Comparison of ENCODE assay signal across 8 cellular contexts in the genomic region with DNA sequence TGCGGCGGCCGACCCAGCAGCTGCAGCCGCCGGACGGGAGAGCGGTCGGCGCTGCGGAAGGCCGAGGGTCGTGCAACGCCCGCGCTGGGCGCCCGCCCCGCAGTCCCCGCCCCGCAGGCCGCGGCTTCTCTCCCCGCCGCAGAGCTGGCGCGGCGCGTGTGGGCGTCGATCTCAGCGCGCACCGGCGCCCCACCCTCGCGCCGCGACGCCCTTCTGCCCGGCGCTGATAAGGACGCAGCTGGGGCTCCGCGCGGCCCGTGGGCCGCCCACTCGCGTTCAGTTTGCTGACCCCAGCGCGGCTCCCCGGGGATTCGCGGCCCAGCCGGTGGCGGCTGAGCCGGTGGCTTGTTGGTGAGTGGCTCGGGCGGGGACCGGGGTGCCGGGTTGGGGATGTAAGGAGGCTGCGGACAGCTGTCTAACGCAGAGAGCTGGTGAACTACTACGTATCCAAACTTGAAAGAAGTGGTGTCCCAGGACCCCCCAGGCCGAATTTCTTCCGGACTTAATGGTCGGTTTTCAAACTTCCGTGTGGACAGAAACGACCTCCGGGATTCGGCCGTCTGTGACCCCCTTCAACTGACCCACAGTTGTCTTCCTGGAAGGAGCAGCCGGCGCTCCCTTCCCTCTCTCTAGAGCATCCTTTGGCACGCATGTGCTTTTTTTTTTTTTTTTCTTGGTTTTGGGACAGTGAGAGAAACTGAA. TPM values are rescaled to one million over a fixed set of nuclear protein-coding genes. Genes with fewer than 3 reads are reported as not detected.
DNase-seq lines count a peak whose midpoint lies in the region; ATAC-seq and TF ChIP-seq lines count a peak whose summit lies in the region.

No MANE protein-coding gene starts in this region.

- no peaks in the 10 kb centered on the region for H3K9me3 Mint-ChIP-seq in activated naive CD4-positive, alpha-beta T cell treated with anti-CD3 and anti-CD28 coated beads, Interleukin-2, amount 50 U/mL, for 72 hours

- no peaks in the 10 kb centered on the region for H3K79me2 ChIP-seq in Karpas-422 (ENCODE audit: low read length)

- TF ChIP-seq EP300 in ovary (IDR thresholded peaks at IDR 0.05), result no peak

- H3K36me3 ChIP-seq in Karpas-422 (ENCODE audit: insufficient read depth, low read length) (no peaks in the 10 kb centered on the region), heart left ventricle (no peaks in the 10 kb centered on the region), ovary (no peaks in the 10 kb centered on the region)

- ATAC-seq in Right ventricle myocardium inferior (peak; percentile 62), heart left ventricle (peak; percentile 26 to 61 (median 48)), HG03095 (IDR thresholded peaks at IDR 0.05; ENCODE audit: unreplicated experiment) (no peak), GM21737 (IDR thresholded peaks at IDR 0.05; ENCODE audit: unreplicated experiment) (no peak)
- peak; percentile 47 to 51 for ATAC-seq in activated naive CD4-positive, alpha-beta T cell treated with anti-CD3 and anti-CD28 coated beads, Interleukin-2, amount 50 U/mL, for 72 hours

- intact Hi-C loops in Right ventricle myocardium inferior (cut with DNase I) (no loop called here), cardiac septum (cut with DNase I) (no loop called here), heart left ventricle (cut with DNase I) (loop anchor here in 2 of 10 donors (10.0 kb wide), 1 partner anchor 147 kb away; no protein-coding TSS in a partner anchor), ovary (cut with DNase I) (no loop called here)

- H3K9me2 ChIP-seq in Karpas-422 (replicated peaks; ENCODE audit: insufficient read depth, low read length), result no peaks in the 10 kb centered on the region

- DNase-seq in Right ventricle myocardium inferior (ENCODE audit: missing footprints) (no peak), cardiac septum (ENCODE audit: low spot score) (no peak), Karpas-422 (no peak), heart left ventricle (peak; percentile 27 to 73 (median 48)), ovary (peak in 4 of 5 donors; percentile 20 to 57 (median 39))
- DNase-seq in activated naive CD4-positive, alpha-beta T cell treated with anti-CD3 and anti-CD28 coated beads, Interleukin-2, amount 50 U/mL, for 72 hours (ENCODE audit: low spot score in 2 of 2), result peak in 1 of 2 donors; percentile 26

- no peak overlapping the region for H3K9ac ChIP-seq in Karpas-422 (ENCODE audit: low read length)

- H2AFZ ChIP-seq in Karpas-422 (ENCODE audit: low read length), result no peak overlapping the region

- peaks cover 10 to 22% of the 10 kb centered on the region in 2 donors for H3K36me3 Mint-ChIP-seq in activated naive CD4-positive, alpha-beta T cell treated with anti-CD3 and anti-CD28 coated beads, Interleukin-2, amount 50 U/mL, for 72 hours

- 0 to 2% (median 1%) methylated on average over 32 to 75 of the region's 75 CpGs for WGBS in heart left ventricle, 4 donors
- 0 to 1% (median 1%) methylated on average over 34 to 75 of the region's 75 CpGs for WGBS in ovary, 3 donors

- peaks cover 5% of the 10 kb centered on the region; the same call in 1 of the 2 replicates for H4K20me1 ChIP-seq in Karpas-422 (ENCODE audit: insufficient read depth, low read depth, low read length)

- peak overlapping the region in 1 of 2 donors; percentile 34 for H3K27ac Mint-ChIP-seq in activated naive CD4-positive, alpha-beta T cell treated with anti-CD3 and anti-CD28 coated beads, Interleukin-2, amount 50 U/mL, for 72 hours

- peak overlapping the region; percentile 27 for H3K4me2 ChIP-seq in Karpas-422 (ENCODE audit: low read depth, low read length, poor library complexity, severe bottlenecking)

- TF ChIP-seq POLR2A in heart left ventricle (IDR thresholded peaks at IDR 0.05), result no peak
- no peak for TF ChIP-seq POLR2A in ovary (IDR thresholded peaks at IDR 0.05)

- TF ChIP-seq CTCF in heart left ventricle (IDR thresholded peaks at IDR 0.05) (no peak), ovary (IDR thresholded peaks at IDR 0.05) (no peak)

- no peaks in the 10 kb centered on the region for H3K9me3 ChIP-seq in Karpas-422 (ENCODE audit: low read length)
- H3K9me3 ChIP-seq in heart left ventricle, result no peaks in the 10 kb centered on the region
- H3K9me3 ChIP-seq in ovary, result no peaks in the 10 kb centered on the region

- H3K4me1 ChIP-seq in Karpas-422 (ENCODE audit: low read length) (no peaks in the 10 kb centered on the region; the same call in 1 of the 2 replicates), heart left ventricle (peaks cover 0 to 32% (median 12%) of the 10 kb centered on the region in 12 donors), ovary (ENCODE audit: insufficient read depth) (peaks cover 5% of the 10 kb centered on the region)

- H3K27ac ChIP-seq in Karpas-422 (ENCODE audit: low read length) (no peak overlapping the region), heart left ventricle (peak overlapping the region in 2 of 12 donors; percentile 18 to 50), ovary (no peak overlapping the region)

- no peak overlapping the region; the same call in 1 of the 2 replicates for H3K4me3 ChIP-seq in Karpas-422 (ENCODE audit: low read length)
- H3K4me3 ChIP-seq in heart left ventricle, result peak overlapping the region; percentile 50 to 71 (median 59)
- peak overlapping the region; percentile 59 for H3K4me3 ChIP-seq in ovary

- no peaks in the 10 kb centered on the region for H3K27me3 ChIP-seq in Karpas-422 (ENCODE audit: low read length)
- H3K27me3 ChIP-seq in heart left ventricle, result peaks cover 10 to 68% (median 40%) of the 10 kb centered on the region in 9 donors
- no peaks in the 10 kb centered on the region for H3K27me3 ChIP-seq in ovary

RNA-seq across cellular contexts. Expression of gene FHDC1, which starts 1.6 kb away (rescaled TPM):
- 0.27 TPM for total RNA-seq in Right ventricle myocardium inferior
- 0.22 TPM for total RNA-seq in cardiac septum
- total RNA-seq in Karpas-422 (2014; rRNA removed; shearing (Covaris generic); ENCODE audit: low replicate concordance), result 0.07 and 0.61 TPM in 2 replicates
- total RNA-seq in activated naive CD4-positive, alpha-beta T cell treated with anti-CD3 and anti-CD28 coated beads, Interleukin-2, amount 50 U/mL, for 72 hours, result under 1 TPM; 0.14 to 0.16 TPM
- total RNA-seq in heart left ventricle, result under 1 TPM; 0.04 to 0.97 (median 0.19) TPM
- polyA plus RNA-seq in heart left ventricle, result under 1 TPM; 0.27 to 0.30 TPM
- 1 to 10 TPM in 3 of 7 donors, under 1 TPM in 4; 0.30 to 2.0 (median 0.64) TPM for total RNA-seq in ovary
- polyA plus RNA-seq in ovary, result 1 to 10 TPM in 1 of 2 donors, under 1 TPM in 1; 0.91 to 4.0 TPM

Comparison
In these comparisons a context has a peak if more than half of its experiments do, and no peak if none do; other contexts are left out.
1. DNase-seq: peak in heart left ventricle (5 of 5) and ovary (4 of 5); none in Right ventricle myocardium inferior (single experiment), cardiac septum (single experiment) and Karpas-422 (single experiment).
2. ATAC-seq: peak in Right ventricle myocardium inferior (single experiment), activated naive CD4-positive, alpha-beta T cell treated with anti-CD3 and anti-CD28 coated beads, Interleukin-2, amount 50 U/mL, for 72 hours (2 of 2) and heart left ventricle (4 of 4); none in HG03095 (single experiment) and GM21737 (single experiment).